2 cellular contexts compared by ENCODE assay signal in the genomic region with DNA sequence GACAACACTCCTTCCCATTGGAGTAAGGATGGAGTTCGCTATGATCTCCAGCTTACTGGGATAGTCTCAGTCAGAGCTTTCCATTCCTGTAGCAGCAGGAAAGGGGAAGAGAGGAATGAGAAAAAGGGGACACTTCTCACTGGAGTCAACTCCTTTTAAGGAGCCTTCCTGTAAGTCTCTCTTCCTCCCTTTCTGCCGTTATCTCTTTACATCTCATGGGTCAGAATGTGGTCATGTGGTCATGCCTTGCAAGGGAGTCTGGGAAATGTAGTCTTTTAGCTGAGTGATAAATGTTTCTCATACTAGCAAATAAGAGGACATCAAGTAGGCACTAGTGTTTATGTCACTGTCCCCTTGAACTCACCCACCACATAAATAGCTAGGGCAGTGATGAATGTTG.
A peak's percentile ranks its signal among the peaks of the same experiment; 100 is the strongest.
TF ChIP-seq lines count a peak whose summit lies in the region.

No MANE protein-coding gene starts in this region.

TF ChIP-seq in HepG2, 621 proteins besides CTCF, POLR2A, EP300 and RAD21 (continues in another document):
- TF ChIP-seq CBFB (CRISPR knock-in tag; IDR thresholded peaks at IDR 0.05), result no peak
- TF ChIP-seq ZNF563 (CRISPR knock-in tag; IDR thresholded peaks at IDR 0.05), result no peak
- no peak for TF ChIP-seq ZNF30 (CRISPR knock-in tag; IDR thresholded peaks at IDR 0.05)
- no peak for TF ChIP-seq MIXL1 (CRISPR knock-in tag; IDR thresholded peaks at IDR 0.05)
- peak; percentile 81 for TF ChIP-seq ZNF143 (CRISPR knock-in tag; IDR thresholded peaks at IDR 0.05)
- TF ChIP-seq, protein P1, sequence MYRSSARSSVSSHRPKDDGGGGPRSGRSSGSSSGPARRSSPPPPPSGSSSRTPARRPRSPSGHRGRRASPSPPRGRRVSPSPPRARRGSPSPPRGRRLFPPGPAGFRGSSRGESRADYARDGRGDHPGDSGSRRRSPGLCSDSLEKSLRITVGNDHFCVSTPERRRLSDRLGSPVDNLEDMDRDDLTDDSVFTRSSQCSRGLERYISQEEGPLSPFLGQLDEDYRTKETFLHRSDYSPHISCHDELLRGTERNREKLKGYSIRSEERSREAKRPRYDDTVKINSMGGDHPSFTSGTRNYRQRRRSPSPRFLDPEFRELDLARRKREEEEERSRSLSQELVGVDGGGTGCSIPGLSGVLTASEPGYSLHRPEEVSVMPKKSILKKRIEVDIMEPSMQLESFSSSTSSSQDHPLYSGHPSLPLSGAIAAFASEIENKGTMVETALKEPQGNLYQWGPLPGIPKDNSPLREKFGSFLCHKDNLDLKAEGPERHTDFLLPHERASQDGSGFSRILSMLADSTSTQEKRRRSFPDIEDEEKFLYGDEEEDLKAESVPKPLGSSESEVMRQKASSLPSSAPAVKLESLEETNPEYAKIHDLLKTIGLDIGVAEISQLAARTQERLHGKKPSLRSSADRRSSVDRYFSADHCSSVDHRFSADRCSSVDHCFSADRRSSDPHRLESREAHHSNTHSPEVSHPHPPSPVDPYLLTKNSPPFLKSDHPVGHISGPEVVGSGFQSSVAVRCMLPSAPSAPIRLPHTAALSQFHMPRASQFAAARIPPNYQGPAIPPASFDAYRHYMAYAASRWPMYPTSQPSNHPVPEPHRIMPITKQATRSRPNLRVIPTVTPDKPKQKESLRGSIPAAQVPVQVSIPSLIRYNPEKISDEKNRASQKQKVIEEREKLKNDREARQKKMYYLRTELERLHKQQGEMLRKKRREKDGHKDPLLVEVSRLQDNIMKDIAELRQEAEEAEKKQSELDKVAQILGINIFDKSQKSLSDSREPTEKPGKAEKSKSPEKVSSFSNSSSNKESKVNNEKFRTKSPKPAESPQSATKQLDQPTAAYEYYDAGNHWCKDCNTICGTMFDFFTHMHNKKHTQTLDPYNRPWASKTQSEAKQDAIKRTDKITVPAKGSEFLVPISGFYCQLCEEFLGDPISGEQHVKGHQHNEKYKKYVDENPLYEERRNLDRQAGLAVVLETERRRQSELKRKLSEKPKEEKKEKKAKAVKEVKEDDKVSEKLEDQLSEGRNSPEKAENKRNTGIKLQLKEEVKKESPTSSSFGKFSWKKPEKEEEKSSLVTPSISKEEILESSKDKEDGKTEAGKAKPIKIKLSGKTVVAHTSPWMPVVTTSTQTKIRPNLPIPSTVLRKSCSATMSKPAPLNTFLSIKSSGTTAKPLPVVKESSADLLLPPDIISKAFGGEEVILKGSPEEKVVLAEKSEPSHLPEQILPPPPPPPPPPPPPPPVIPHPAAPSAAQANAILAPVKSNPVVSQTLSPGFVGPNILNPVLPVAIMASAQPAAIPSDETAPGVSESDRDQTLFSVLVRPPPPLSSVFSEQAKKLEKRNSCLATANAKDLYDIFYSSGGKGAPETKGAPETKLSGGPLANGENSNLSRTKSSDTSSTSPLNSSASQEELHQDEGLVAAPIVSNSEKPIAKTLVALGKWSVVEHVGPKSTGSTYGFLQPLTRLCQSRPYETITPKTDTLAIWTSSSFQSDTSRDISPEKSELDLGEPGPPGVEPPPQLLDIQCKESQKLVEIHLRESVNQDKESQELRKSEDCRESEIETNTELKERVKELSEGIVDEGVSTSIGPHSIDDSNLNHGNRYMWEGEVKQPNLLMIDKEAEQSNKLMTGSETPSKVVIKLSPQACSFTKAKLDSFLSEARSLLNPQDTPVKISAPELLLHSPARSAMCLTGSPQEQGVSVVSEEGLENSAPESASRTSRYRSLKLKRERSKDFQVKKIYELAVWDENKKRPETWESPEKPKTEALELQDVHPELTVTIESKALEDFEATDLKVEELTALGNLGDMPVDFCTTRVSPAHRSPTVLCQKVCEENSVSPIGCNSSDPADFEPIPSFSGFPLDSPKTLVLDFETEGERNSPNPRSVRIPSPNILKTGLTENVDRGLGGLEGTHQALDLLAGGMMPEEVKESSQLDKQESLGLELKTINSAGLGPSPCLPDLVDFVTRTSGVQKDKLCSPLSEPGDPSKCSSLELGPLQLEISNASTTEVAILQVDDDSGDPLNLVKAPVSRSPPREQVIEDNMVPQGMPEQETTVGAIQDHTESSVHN (CRISPR knock-in tag; IDR thresholded peaks at IDR 0.05), result no peak
- TF ChIP-seq ZBTB21 (CRISPR knock-in tag; IDR thresholded peaks at IDR 0.05), result no peak
- TF ChIP-seq ZNF619 (CRISPR knock-in tag; IDR thresholded peaks at IDR 0.05), result no peak
- TF ChIP-seq, protein P2, sequence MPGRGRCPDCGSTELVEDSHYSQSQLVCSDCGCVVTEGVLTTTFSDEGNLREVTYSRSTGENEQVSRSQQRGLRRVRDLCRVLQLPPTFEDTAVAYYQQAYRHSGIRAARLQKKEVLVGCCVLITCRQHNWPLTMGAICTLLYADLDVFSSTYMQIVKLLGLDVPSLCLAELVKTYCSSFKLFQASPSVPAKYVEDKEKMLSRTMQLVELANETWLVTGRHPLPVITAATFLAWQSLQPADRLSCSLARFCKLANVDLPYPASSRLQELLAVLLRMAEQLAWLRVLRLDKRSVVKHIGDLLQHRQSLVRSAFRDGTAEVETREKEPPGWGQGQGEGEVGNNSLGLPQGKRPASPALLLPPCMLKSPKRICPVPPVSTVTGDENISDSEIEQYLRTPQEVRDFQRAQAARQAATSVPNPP (CRISPR knock-in tag; IDR thresholded peaks at IDR 0.05), result no peak
- TF ChIP-seq, protein P3, sequence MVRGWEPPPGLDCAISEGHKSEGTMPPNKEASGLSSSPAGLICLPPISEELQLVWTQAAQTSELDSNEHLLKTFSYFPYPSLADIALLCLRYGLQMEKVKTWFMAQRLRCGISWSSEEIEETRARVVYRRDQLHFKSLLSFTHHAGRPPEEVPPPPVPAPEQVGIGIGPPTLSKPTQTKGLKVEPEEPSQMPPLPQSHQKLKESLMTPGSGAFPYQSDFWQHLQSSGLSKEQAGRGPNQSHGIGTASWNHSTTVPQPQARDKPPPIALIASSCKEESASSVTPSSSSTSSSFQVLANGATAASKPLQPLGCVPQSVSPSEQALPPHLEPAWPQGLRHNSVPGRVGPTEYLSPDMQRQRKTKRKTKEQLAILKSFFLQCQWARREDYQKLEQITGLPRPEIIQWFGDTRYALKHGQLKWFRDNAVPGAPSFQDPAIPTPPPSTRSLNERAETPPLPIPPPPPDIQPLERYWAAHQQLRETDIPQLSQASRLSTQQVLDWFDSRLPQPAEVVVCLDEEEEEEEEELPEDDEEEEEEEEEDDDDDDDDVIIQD (CRISPR knock-in tag; IDR thresholded peaks at IDR 0.05; ENCODE audit: low read depth), result no peak
- no peak for TF ChIP-seq MTF1 (CRISPR knock-in tag; IDR thresholded peaks at IDR 0.05)
- TF ChIP-seq HNRNPLL (IDR thresholded peaks at IDR 0.05; ENCODE audit: low read depth, low read length, poor library complexity, severe bottlenecking), result no peak
- TF ChIP-seq, protein P4, sequence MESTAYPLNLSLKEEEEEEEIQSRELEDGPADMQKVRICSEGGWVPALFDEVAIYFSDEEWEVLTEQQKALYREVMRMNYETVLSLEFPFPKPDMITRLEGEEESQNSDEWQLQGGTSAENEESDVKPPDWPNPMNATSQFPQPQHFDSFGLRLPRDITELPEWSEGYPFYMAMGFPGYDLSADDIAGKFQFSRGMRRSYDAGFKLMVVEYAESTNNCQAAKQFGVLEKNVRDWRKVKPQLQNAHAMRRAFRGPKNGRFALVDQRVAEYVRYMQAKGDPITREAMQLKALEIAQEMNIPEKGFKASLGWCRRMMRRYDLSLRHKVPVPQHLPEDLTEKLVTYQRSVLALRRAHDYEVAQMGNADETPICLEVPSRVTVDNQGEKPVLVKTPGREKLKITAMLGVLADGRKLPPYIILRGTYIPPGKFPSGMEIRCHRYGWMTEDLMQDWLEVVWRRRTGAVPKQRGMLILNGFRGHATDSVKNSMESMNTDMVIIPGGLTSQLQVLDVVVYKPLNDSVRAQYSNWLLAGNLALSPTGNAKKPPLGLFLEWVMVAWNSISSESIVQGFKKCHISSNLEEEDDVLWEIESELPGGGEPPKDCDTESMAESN (CRISPR knock-in tag; conservative IDR thresholded peaks at IDR 0.05), result no peak
- TF ChIP-seq SNRNP70 (IDR thresholded peaks at IDR 0.05; ENCODE audit: low read depth, low read length), result no peak

TF ChIP-seq in H1, 55 proteins besides CTCF, POLR2A, EP300 and RAD21:
- TF ChIP-seq POLR2AphosphoS5 (IDR thresholded peaks at IDR 0.05; ENCODE audit: low read depth, low read length), result no peak
- no peak for TF ChIP-seq CHD2 (IDR thresholded peaks at IDR 0.05; ENCODE audit: low read length)
- TF ChIP-seq SIN3A (conservative IDR thresholded peaks at IDR 0.05 in 1 of 2, IDR thresholded peaks at IDR 0.05 in 1 of 2; ENCODE audit: low read depth in 1 of 2, low read length in 2 of 2), result no peak
- peak; percentile 50; the same call in 1 of the 2 replicates for TF ChIP-seq SRF (IDR thresholded peaks at IDR 0.05; ENCODE audit: low read depth, low read length)
- TF ChIP-seq BACH1 (IDR thresholded peaks at IDR 0.05; ENCODE audit: low read length), result no peak
- TF ChIP-seq ZNF274 (IDR thresholded peaks at IDR 0.05; ENCODE audit: borderline replicate concordance, extremely low read depth, low read length), result no peak
- TF ChIP-seq TEAD4 (IDR thresholded peaks at IDR 0.05; ENCODE audit: low read depth, low read length), result no peak
- TF ChIP-seq RXRA (IDR thresholded peaks at IDR 0.05; ENCODE audit: insufficient read depth, low read depth, low read length), result no peak
- TF ChIP-seq SIX5 (IDR thresholded peaks at IDR 0.05; ENCODE audit: low read depth, low read length), result peak; percentile 58
- TF ChIP-seq, protein P5, sequence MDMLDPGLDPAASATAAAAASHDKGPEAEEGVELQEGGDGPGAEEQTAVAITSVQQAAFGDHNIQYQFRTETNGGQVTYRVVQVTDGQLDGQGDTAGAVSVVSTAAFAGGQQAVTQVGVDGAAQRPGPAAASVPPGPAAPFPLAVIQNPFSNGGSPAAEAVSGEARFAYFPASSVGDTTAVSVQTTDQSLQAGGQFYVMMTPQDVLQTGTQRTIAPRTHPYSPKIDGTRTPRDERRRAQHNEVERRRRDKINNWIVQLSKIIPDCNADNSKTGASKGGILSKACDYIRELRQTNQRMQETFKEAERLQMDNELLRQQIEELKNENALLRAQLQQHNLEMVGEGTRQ (IDR thresholded peaks at IDR 0.05; ENCODE audit: low read length), result peak; percentile 69
- TF ChIP-seq ASH2L (IDR thresholded peaks at IDR 0.05; ENCODE audit: low read length), result no peak
- TF ChIP-seq BCL11A (IDR thresholded peaks at IDR 0.05; ENCODE audit: low read depth in 2 of 2, low read length in 2 of 2), result no peak
- TF ChIP-seq, protein P6, sequence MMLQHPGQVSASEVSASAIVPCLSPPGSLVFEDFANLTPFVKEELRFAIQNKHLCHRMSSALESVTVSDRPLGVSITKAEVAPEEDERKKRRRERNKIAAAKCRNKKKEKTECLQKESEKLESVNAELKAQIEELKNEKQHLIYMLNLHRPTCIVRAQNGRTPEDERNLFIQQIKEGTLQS (IDR thresholded peaks at IDR 0.05; ENCODE audit: insufficient read depth, low read depth, low read length), result peak; percentile 42; the same call in 1 of the 2 replicates
- no peak for TF ChIP-seq KDM5A (IDR thresholded peaks at IDR 0.05; ENCODE audit: low read length)
TF ChIP-seq in H1: peak in this region for 4.
